31 cellular contexts compared by ENCODE assay signal in genomic region chr6:89660981-89661380, GRCh38.
"Had no signal": no experiment of that assay in that cellular context is flagged by ENCODE, and none has a peak within 500 bp of the region (broad histone marks: within the 10 kb centered on the region; RNA-seq: fewer than 3 reads in every experiment).

No MANE protein-coding gene starts in this region.

- H3K9ac ChIP-seq: KMS-11 had no signal

- H3K27ac ChIP-seq: brain microvascular endothelial cell, KMS-11, Peyer's patch had no signal

- H3K4me3 ChIP-seq: Peyer's patch had no signal

- DNase-seq: activated CD4-positive, alpha-beta T cell treated with anti-CD3 and anti-CD28 coated beads for 36 hours; activated CD4-positive, alpha-beta T cell treated with anti-CD3 and anti-CD28 coated beads, Interleukin-2, amount 10 ng/mL, durations not matched to agents 7 days and 5 days; activated CD4-positive, alpha-beta T cell treated with anti-CD3 and anti-CD28 coated beads, Interleukin-2, amount 50 U/mL, for 48 hours; activated CD8-positive, alpha-beta memory T cell treated with anti-CD3 and anti-CD28 coated beads, Interleukin-2, amount 50 U/mL, for 4 hours; activated CD8-positive, alpha-beta T cell treated with anti-CD3 and anti-CD28 coated beads, Interleukin-2, amount 10 ng/mL, durations not matched to agents 7 days and 5 days; activated gamma-delta T cell treated with Interleukin-2 at 50 U/mL for 16 hours; activated naive CD4-positive, alpha-beta T cell treated with anti-CD3 and anti-CD28 coated beads for 36 hours; activated T-cell treated with anti-CD3 and anti-CD28 coated beads for 4 hours; activated T-cell treated with anti-CD3 and anti-CD28 coated beads, Interleukin-2, amount 50 U/mL, for 4 hours; amniotic stem cell; aorta; brain microvascular endothelial cell; MM.1S; MV-4-11; NCI-H1092; NCI-H1436 treated with DMSO at 0.1 percent for 48 hours; NCI-H1694 treated with DMSO at 0.1 percent for 48 hours; NCI-H2029; NCI-H345; NCI-H524 treated with DMSO at 0.1 percent for 48 hours; NCI-H748 treated with DMSO at 0.1 percent for 48 hours; NK-92 treated with Interleukin-12 subunit alpha and Interleukin-12 subunit beta, amount 100 ng/mL, for 24 hours; PC-3; Peyer's patch; RPMI8226; SIG-M5 had no signal

- ATAC-seq: activated CD4-positive, alpha-beta T cell treated with anti-CD3 and anti-CD28 coated beads for 36 hours; activated CD4-positive, CD25-positive, alpha-beta regulatory T cell treated with anti-CD3 and anti-CD28 coated beads, Interleukin-2, amount 50 U/mL, for 24 hours; activated CD8-positive, alpha-beta T cell treated with anti-CD3 and anti-CD28 coated beads, Interleukin-2, amount 10 ng/mL, durations not matched to agents 7 days and 5 days; activated naive CD4-positive, alpha-beta T cell treated with anti-CD3 and anti-CD28 coated beads, Interleukin-2, amount 50 U/mL, for 72 hours; activated T-cell treated with anti-CD3 and anti-CD28 coated beads, Interleukin-2, amount 50 U/mL, for 4 hours; PC-3 had no signal

- H3K4me3 Mint-ChIP-seq: activated CD4-positive, alpha-beta T cell treated with anti-CD3 and anti-CD28 coated beads for 36 hours; activated CD4-positive, alpha-beta T cell treated with anti-CD3 and anti-CD28 coated beads, Interleukin-2, amount 10 ng/mL, durations not matched to agents 7 days and 5 days; activated CD8-positive, alpha-beta T cell treated with anti-CD3 and anti-CD28 coated beads, Interleukin-2, amount 10 ng/mL, durations not matched to agents 7 days and 5 days; activated naive CD4-positive, alpha-beta T cell treated with anti-CD3 and anti-CD28 coated beads for 36 hours; activated T-cell treated with anti-CD3 and anti-CD28 coated beads, Interleukin-2, amount 50 U/mL, for 4 hours; activated T-helper 1 cell treated with anti-CD3 and anti-CD28 coated beads, Interleukin-12 subunit alpha, Interleukin-12 subunit beta, Interleukin-2, Interleukin-4 antibody, amounts not matched to agents 30 ng/mL and 10 ng/mL and 1 ng/mL, durations not matched to agents 14 hours and 24 hours and 36 hours; central memory CD8-positive, alpha-beta T cell had no signal

- H3K9me3 ChIP-seq: Peyer's patch had no signal

- H3K9me3 Mint-ChIP-seq: activated CD4-positive, alpha-beta T cell treated with anti-CD3 and anti-CD28 coated beads, Interleukin-2, amount 10 ng/mL, durations not matched to agents 7 days and 5 days; activated naive CD4-positive, alpha-beta T cell treated with anti-CD3 and anti-CD28 coated beads for 36 hours; activated naive CD4-positive, alpha-beta T cell treated with anti-CD3 and anti-CD28 coated beads, Interleukin-2, amount 50 U/mL, for 72 hours; activated T-cell treated with anti-CD3 and anti-CD28 coated beads, Interleukin-2, amount 50 U/mL, for 4 hours; activated T-helper 1 cell treated with anti-CD3 and anti-CD28 coated beads, Interleukin-12 subunit alpha, Interleukin-12 subunit beta, Interleukin-2, Interleukin-4 antibody, amounts not matched to agents 30 ng/mL and 10 ng/mL and 1 ng/mL, durations not matched to agents 14 hours and 24 hours and 36 hours; central memory CD8-positive, alpha-beta T cell had no signal

- H3K27me3 ChIP-seq: brain microvascular endothelial cell, Peyer's patch had no signal

- H3K4me1 Mint-ChIP-seq: activated CD4-positive, alpha-beta T cell treated with anti-CD3 and anti-CD28 coated beads for 36 hours; activated CD4-positive, alpha-beta T cell treated with anti-CD3 and anti-CD28 coated beads, Interleukin-2, amount 10 ng/mL, durations not matched to agents 7 days and 5 days had no signal

- H3K4me1 ChIP-seq: Peyer's patch had no signal

- H3K27ac Mint-ChIP-seq: activated CD4-positive, alpha-beta T cell treated with anti-CD3 and anti-CD28 coated beads for 36 hours; activated CD4-positive, alpha-beta T cell treated with anti-CD3 and anti-CD28 coated beads, Interleukin-2, amount 10 ng/mL, durations not matched to agents 7 days and 5 days; activated CD8-positive, alpha-beta T cell treated with anti-CD3 and anti-CD28 coated beads, Interleukin-2, amount 10 ng/mL, durations not matched to agents 7 days and 5 days; activated naive CD4-positive, alpha-beta T cell treated with anti-CD3 and anti-CD28 coated beads for 36 hours; activated T-helper 1 cell treated with anti-CD3 and anti-CD28 coated beads, Interleukin-12 subunit alpha, Interleukin-12 subunit beta, Interleukin-2, Interleukin-4 antibody, amounts not matched to agents 30 ng/mL and 10 ng/mL and 1 ng/mL, durations not matched to agents 14 hours and 24 hours and 36 hours had no signal

- H3K27me3 Mint-ChIP-seq: activated CD4-positive, alpha-beta T cell treated with anti-CD3 and anti-CD28 coated beads for 36 hours; activated CD4-positive, alpha-beta T cell treated with anti-CD3 and anti-CD28 coated beads, Interleukin-2, amount 10 ng/mL, durations not matched to agents 7 days and 5 days; central memory CD8-positive, alpha-beta T cell had no signal
